ENCODE assay signal across 21 cellular contexts in the genomic region with DNA sequence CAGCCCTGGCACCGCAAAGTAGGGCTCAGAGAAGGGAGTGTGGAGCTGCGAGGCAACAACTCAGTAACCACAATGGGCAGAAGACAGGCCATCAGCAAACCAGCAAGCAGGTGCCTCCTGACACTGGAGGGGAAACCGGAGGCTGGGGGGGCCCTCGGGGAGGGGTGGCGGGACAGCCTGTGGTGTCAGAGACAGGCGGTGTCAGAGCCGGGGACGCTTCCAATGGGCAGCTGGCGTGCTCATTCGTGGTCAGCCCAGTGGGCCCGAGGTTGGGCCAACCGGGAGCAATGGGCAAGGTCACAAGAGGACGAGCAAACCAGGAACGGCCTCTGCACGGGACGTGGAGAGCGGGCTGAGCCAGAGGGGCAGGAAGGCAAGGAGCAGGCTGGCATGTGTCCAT.
DNase-seq lines count a peak whose midpoint lies in the region; ATAC-seq and TF ChIP-seq lines count a peak whose summit lies in the region.
"Had no signal": no experiment of that assay in that cellular context is flagged by ENCODE, and none has a peak within 500 bp of the region (broad histone marks: within the 10 kb centered on the region; RNA-seq: fewer than 3 reads in every experiment).

No MANE protein-coding gene starts in this region.

- no peak for TF ChIP-seq POLR2A in prostate gland (IDR thresholded peaks at IDR 0.05)

- H4K20me1 ChIP-seq in BLaER1, result peaks cover 79% of the 10 kb centered on the region

- H3K14ac ChIP-seq in neuronal stem cell (ENCODE audit: low read length), result no peak overlapping the region

- H2AFZ ChIP-seq in neuronal stem cell (ENCODE audit: low read length), result no peak overlapping the region

- peaks cover 7% of the 10 kb centered on the region for H3K9me3 ChIP-seq in BLaER1
- H3K9me3 ChIP-seq in neuronal stem cell (replicated peaks in 1 of 2; ENCODE audit: control insufficient read depth in 2 of 2, insufficient read depth in 1 of 2, low read depth in 1 of 2, low read length in 2 of 2), result peaks cover 0 to 3% of the 10 kb centered on the region in 2 donors
- H3K9me3 ChIP-seq in prostate gland, result no peaks in the 10 kb centered on the region

- no peak overlapping the region for H3K23ac ChIP-seq in neuronal stem cell (ENCODE audit: low read depth, low read length, poor library complexity)

- peak overlapping the region; percentile 63 for H3K9ac ChIP-seq in BLaER1
- H3K9ac ChIP-seq in neuronal stem cell (ENCODE audit: low read depth, low read length, poor library complexity), result no peak overlapping the region

- peak overlapping the region; percentile 23; the same call in 1 of the 2 replicates for H3K4me3 ChIP-seq in BLaER1
- H3K4me3 ChIP-seq in neuronal stem cell (ENCODE audit: low read length in 2 of 2), result no peak overlapping the region
- no peak overlapping the region for H3K4me3 ChIP-seq in prostate gland
- H3K4me3 ChIP-seq: K562 had no signal

- H3K4me2 ChIP-seq in BLaER1, result peak overlapping the region; percentile 94
- no peak overlapping the region for H3K4me2 ChIP-seq in neuronal stem cell (ENCODE audit: insufficient read depth, low read length, poor library complexity, severe bottlenecking)

- peak overlapping the region; percentile 32 for H2BK15ac ChIP-seq in neuronal stem cell (ENCODE audit: low read length)

- H4K8ac ChIP-seq in neuronal stem cell (ENCODE audit: low read depth, low read length), result no peak overlapping the region

- peaks cover 36% of the 10 kb centered on the region for H3K36me3 ChIP-seq in BLaER1
- H3K36me3 ChIP-seq in neuronal stem cell (replicated peaks in 1 of 2; ENCODE audit: control insufficient read depth in 2 of 2, insufficient read depth in 2 of 2, low read length in 2 of 2), result peaks cover 5 to 6% of the 10 kb centered on the region in 2 donors
- H3K36me3 ChIP-seq in prostate gland, result no peaks in the 10 kb centered on the region

- H3K4me1 ChIP-seq in BLaER1 (peaks cover 100% of the 10 kb centered on the region), neuronal stem cell (ENCODE audit: control insufficient read depth in 2 of 2, insufficient read depth in 1 of 2, low read depth in 1 of 2, low read length in 2 of 2) (peaks cover 14 to 31% of the 10 kb centered on the region in 2 donors), prostate gland (replicated peaks) (no peaks in the 10 kb centered on the region)

- TF ChIP-seq CTCF in VCaP (conservative IDR thresholded peaks at IDR 0.05) (no peak), prostate gland (IDR thresholded peaks at IDR 0.05) (no peak)

- H3K4ac ChIP-seq in neuronal stem cell (ENCODE audit: low read length), result no peak overlapping the region

- H4K91ac ChIP-seq in neuronal stem cell (ENCODE audit: low read depth, low read length, poor library complexity), result no peak overlapping the region

- ATAC-seq in HG03135 (IDR thresholded peaks at IDR 0.05; ENCODE audit: unreplicated experiment), result no peak
- no peak for ATAC-seq in HG03469 (IDR thresholded peaks at IDR 0.05; ENCODE audit: unreplicated experiment)
- ATAC-seq: K562, T-cell had no signal

- H2BK5ac ChIP-seq in neuronal stem cell (ENCODE audit: low read length), result no peak overlapping the region

- no peak overlapping the region for H2AK5ac ChIP-seq in neuronal stem cell (ENCODE audit: low read depth, low read length)

- peak overlapping the region; percentile 69 for H3K18ac ChIP-seq in neuronal stem cell (ENCODE audit: low read length)

- H3K27ac ChIP-seq in BLaER1 (peak overlapping the region; percentile 95), VCaP (peak overlapping the region; percentile 45), neuronal stem cell (replicated peaks; ENCODE audit: low read length) (no peak overlapping the region), prostate gland (no peak overlapping the region)

- intact Hi-C loops in prostate gland (cut with DNase I), result no loop called here

- peaks cover 7% of the 10 kb centered on the region for H3K79me1 ChIP-seq in neuronal stem cell (ENCODE audit: low read depth, low read length)

- no peak overlapping the region for H2BK120ac ChIP-seq in neuronal stem cell (ENCODE audit: low read depth, low read length)

- peak; percentile 55 for DNase-seq in GF-D8 (lab: John Stamatoyannopoulos, UW)
- no peak for DNase-seq in neuronal stem cell (ENCODE audit: low spot score)
- no peak for DNase-seq in GDM1 (lab: John Stamatoyannopoulos, UW)
- no peak for DNase-seq in prostate gland (ENCODE audit: low spot score)
- DNase-seq: AML-193, Calu3, DMS153, NCI-H1092, NCI-H1417 treated with DMSO at 0.1 percent for 48 hours, NCI-H1694 treated with DMSO at 0.1 percent for 48 hours, NCI-H2081, NCI-H2227 treated with DMSO at 0.1 percent for 48 hours, NCI-H526 treated with DMSO at 0.1 percent for 48 hours, RPMI8226, SHP77 had no signal

- H2BK12ac ChIP-seq in neuronal stem cell (ENCODE audit: low read length), result no peak overlapping the region

- WGBS in neuronal stem cell (ENCODE audit: extremely low coverage in 2 of 2, insufficient read length in 2 of 2, insufficient replicate concordance in 1 of 2), 2 donors, result no CpG with 5 or more reads among the region's 17 CpGs
- WGBS in prostate gland, result 94% methylated on average over 17 of the region's 17 CpGs

- H3K27me3 ChIP-seq in BLaER1 (no peaks in the 10 kb centered on the region), neuronal stem cell (ENCODE audit: control insufficient read depth in 3 of 3, insufficient read depth in 3 of 3, low read depth in 1 of 3, low read length in 3 of 3) (no peaks in the 10 kb centered on the region), prostate gland (replicated peaks; ENCODE audit: insufficient read depth) (no peaks in the 10 kb centered on the region)

Comparison
In these comparisons a context has a peak if more than half of its experiments do, and no peak if none do; other contexts are left out.
1. H3K27ac ChIP-seq: peak in BLaER1 (single experiment) and VCaP (single experiment); none in neuronal stem cell (single experiment) and prostate gland (0 of 2).